In genomic region chr3:15331072-15331605, GRCh38 we compare ENCODE assay signal across 8 cellular contexts. TPM values are rescaled to one million over a fixed set of nuclear protein-coding genes. Genes with fewer than 3 reads are reported as not detected.
DNase-seq lines count a peak whose midpoint lies in the region; ATAC-seq and TF ChIP-seq lines count a peak whose summit lies in the region.

No MANE protein-coding gene starts in this region.

- DNase-seq in AG10803 (ENCODE audit: low read depth) (no peak), coronary artery (ENCODE audit: low spot score) (no peak), natural killer cell (no peak), iPS-NIHi7 (ENCODE audit: extremely low spot score) (no peak)

- peak overlapping the region; percentile 88 to 92 for H3K27ac ChIP-seq in coronary artery

- H3K4me2 ChIP-seq in Loucy (ENCODE audit: low read depth, low read length, poor library complexity, severe bottlenecking): peak overlapping the region; percentile 84

- TF ChIP-seq CTCF in AG10803 (conservative IDR thresholded peaks at IDR 0.05; ENCODE audit: low read length) (no peak), Loucy (conservative IDR thresholded peaks at IDR 0.05; ENCODE audit: low read length) (no peak), coronary artery (IDR thresholded peaks at IDR 0.05) (no peak), natural killer cell (IDR thresholded peaks at IDR 0.05) (no peak)

- peak overlapping the region; percentile 30 to 95 for H3K27ac Mint-ChIP-seq in natural killer cell

- no peaks in the 10 kb centered on the region for H3K9me3 ChIP-seq in Loucy (ENCODE audit: insufficient read depth, low read depth, low read length)

- H3K27me3 ChIP-seq in Loucy (ENCODE audit: insufficient read depth, low read length, poor library complexity, severe bottlenecking): no peaks in the 10 kb centered on the region

- peaks cover 51 to 64% of the 10 kb centered on the region in 2 donors for H3K4me1 Mint-ChIP-seq in natural killer cell

- intact Hi-C loops in natural killer cell (cut with micrococcal nuclease): loop anchor here (1.0 kb wide), 1 partner anchor 39 kb away; no protein-coding TSS in a partner anchor

- no peaks in the 10 kb centered on the region for H4K20me1 ChIP-seq in Loucy (ENCODE audit: insufficient read depth, low read length, poor library complexity, severe bottlenecking)

- peak overlapping the region; percentile 92 for H3K4me3 ChIP-seq in AG10803 (ENCODE audit: low read length)
- peak overlapping the region; percentile 76 for H3K4me3 ChIP-seq in Loucy (ENCODE audit: low read length, poor library complexity, severe bottlenecking)
- H3K4me3 ChIP-seq in coronary artery: peak overlapping the region; percentile 84

- no peaks in the 10 kb centered on the region for H3K36me3 Mint-ChIP-seq in natural killer cell

- H3K36me3 ChIP-seq in Loucy (ENCODE audit: insufficient read depth, low read length): no peaks in the 10 kb centered on the region

- ATAC-seq in natural killer cell (no peak), GM21423 (IDR thresholded peaks at IDR 0.05; ENCODE audit: unreplicated experiment) (no peak), HG03439 (IDR thresholded peaks at IDR 0.05; ENCODE audit: unreplicated experiment) (no peak), GM19351 (IDR thresholded peaks at IDR 0.05; ENCODE audit: unreplicated experiment) (no peak)

- H3K4me3 Mint-ChIP-seq in natural killer cell: peak overlapping the region; percentile 97

- H2AFZ ChIP-seq in Loucy (ENCODE audit: low read length): peak overlapping the region; percentile 77; the same call in 1 of the 2 replicates

- peaks cover 20% of the 10 kb centered on the region for H3F3A ChIP-seq in Loucy (ENCODE audit: low read depth)

- H3K9me3 Mint-ChIP-seq in natural killer cell: no peaks in the 10 kb centered on the region

- H3K79me2 ChIP-seq in Loucy (ENCODE audit: insufficient read depth, low read length): peaks cover 41% of the 10 kb centered on the region

- peaks cover 65% of the 10 kb centered on the region for H3K4me1 ChIP-seq in Loucy (ENCODE audit: insufficient read depth, low read length, poor library complexity, severe bottlenecking)

- H3K9me2 ChIP-seq in Loucy (replicated peaks; ENCODE audit: low read depth, low read length): no peaks in the 10 kb centered on the region

- H3K27me3 Mint-ChIP-seq in natural killer cell (ENCODE audit: low read depth in 2 of 2): no peaks in the 10 kb centered on the region

- peak overlapping the region; percentile 75 for H3K9ac ChIP-seq in Loucy (ENCODE audit: low read depth, low read length, poor library complexity, severe bottlenecking)

RNA-seq across cellular contexts. Expression of gene SH3BP5, which starts 1.2 kb away (rescaled TPM):
- total RNA-seq in natural killer cell: 100 to 1,000 TPM in 1 of 3 donors, 10 to 100 TPM in 2; 89.4 to 129 (median 91.0) TPM
